Comparison of ENCODE assay signal across 8 cellular contexts in the genomic region with DNA sequence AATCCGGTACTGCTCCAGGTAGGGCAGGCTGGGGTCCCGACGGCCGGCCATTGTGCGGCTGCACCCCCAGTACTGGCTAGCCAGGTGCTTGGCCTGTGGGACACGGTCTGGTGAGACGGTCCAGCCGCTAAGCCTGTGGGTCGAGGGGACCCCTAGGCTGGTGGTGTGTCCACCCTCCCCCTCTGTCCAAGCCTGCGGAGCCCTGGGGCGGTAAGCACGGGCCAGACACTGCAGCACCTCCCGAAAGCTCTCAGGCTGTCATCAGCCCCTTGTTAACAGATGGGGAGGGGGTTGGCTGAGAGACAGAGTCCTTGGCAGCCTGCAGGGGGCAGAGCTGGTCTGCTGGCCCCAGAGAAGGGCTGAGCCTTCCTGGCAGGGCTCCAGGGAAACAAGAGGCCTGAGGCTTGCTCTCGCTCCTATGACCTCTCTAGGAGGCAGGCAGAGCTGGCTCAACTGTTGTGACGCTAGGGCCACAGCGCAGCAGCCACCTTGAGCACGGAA. TPM values are rescaled to one million over a fixed set of nuclear protein-coding genes. Genes with fewer than 3 reads are reported as not detected.
DNase-seq lines count a peak whose midpoint lies in the region; ATAC-seq and TF ChIP-seq lines count a peak whose summit lies in the region.

No MANE protein-coding gene starts in this region.

- TF ChIP-seq CTCF in GM12872 (IDR thresholded peaks at IDR 0.05; ENCODE audit: insufficient read depth, low read depth, low read length) (peak; percentile 39), progenitor cell of endocrine pancreas (IDR thresholded peaks at IDR 0.05; ENCODE audit: unreplicated experiment) (peak; percentile 44), natural killer cell (IDR thresholded peaks at IDR 0.05) (no peak)

- H3K27me3 Mint-ChIP-seq in progenitor cell of endocrine pancreas (no peaks in the 10 kb centered on the region), natural killer cell (ENCODE audit: low read depth in 2 of 2) (no peaks in the 10 kb centered on the region)
- no peaks in the 10 kb centered on the region for H3K27me3 Mint-ChIP-seq in activated naive CD8-positive, alpha-beta T cell treated with anti-CD3 and anti-CD28 coated beads, Interleukin-2, amount 50 U/mL, for 24 hours

- intact Hi-C loops in natural killer cell (cut with micrococcal nuclease), result no loop called here

- peak; percentile 54 to 85 for DNase-seq in NCI-H524 (lab: John Stamatoyannopoulos, UW)
- DNase-seq in fibroblast of the conjunctiva (ENCODE audit: low read depth), result peak; percentile 66
- no peak for DNase-seq in progenitor cell of endocrine pancreas (ENCODE audit: low spot score, unreplicated experiment)
- no peak for DNase-seq in occipital lobe (lab: John Stamatoyannopoulos, UW)
- DNase-seq in natural killer cell, result no peak
- no peak for DNase-seq in activated naive CD8-positive, alpha-beta T cell treated with anti-CD3 and anti-CD28 coated beads, Interleukin-2, amount 50 U/mL, for 24 hours
- DNase-seq in NCI-H345 (lab: John Stamatoyannopoulos, UW), result no peak

- no peak for ATAC-seq in natural killer cell
- ATAC-seq in activated naive CD8-positive, alpha-beta T cell treated with anti-CD3 and anti-CD28 coated beads, Interleukin-2, amount 50 U/mL, for 24 hours, result no peak

- H3K9me3 Mint-ChIP-seq in progenitor cell of endocrine pancreas (ENCODE audit: low read depth) (no peaks in the 10 kb centered on the region), natural killer cell (no peaks in the 10 kb centered on the region)
- no peaks in the 10 kb centered on the region for H3K9me3 Mint-ChIP-seq in activated naive CD8-positive, alpha-beta T cell treated with anti-CD3 and anti-CD28 coated beads, Interleukin-2, amount 50 U/mL, for 24 hours

- H3K4me3 Mint-ChIP-seq in progenitor cell of endocrine pancreas (ENCODE audit: low read depth) (no peak overlapping the region), natural killer cell (no peak overlapping the region)
- H3K4me3 Mint-ChIP-seq in activated naive CD8-positive, alpha-beta T cell treated with anti-CD3 and anti-CD28 coated beads, Interleukin-2, amount 50 U/mL, for 24 hours, result no peak overlapping the region

- H3K36me3 Mint-ChIP-seq in progenitor cell of endocrine pancreas (ENCODE audit: insufficient read depth), result peaks cover 15% of the 10 kb centered on the region
- H3K36me3 Mint-ChIP-seq in natural killer cell, result no peaks in the 10 kb centered on the region
- H3K36me3 Mint-ChIP-seq in activated naive CD8-positive, alpha-beta T cell treated with anti-CD3 and anti-CD28 coated beads, Interleukin-2, amount 50 U/mL, for 24 hours (ENCODE audit: low read depth), result peaks cover 13% of the 10 kb centered on the region

- H3K27ac Mint-ChIP-seq in progenitor cell of endocrine pancreas, result peak overlapping the region; percentile 41
- no peak overlapping the region for H3K27ac Mint-ChIP-seq in natural killer cell
- no peak overlapping the region for H3K27ac Mint-ChIP-seq in activated naive CD8-positive, alpha-beta T cell treated with anti-CD3 and anti-CD28 coated beads, Interleukin-2, amount 50 U/mL, for 24 hours

- H3K4me1 Mint-ChIP-seq in progenitor cell of endocrine pancreas (ENCODE audit: low read depth), result no peaks in the 10 kb centered on the region
- no peaks in the 10 kb centered on the region for H3K4me1 Mint-ChIP-seq in natural killer cell
- H3K4me1 Mint-ChIP-seq in activated naive CD8-positive, alpha-beta T cell treated with anti-CD3 and anti-CD28 coated beads, Interleukin-2, amount 50 U/mL, for 24 hours, result no peaks in the 10 kb centered on the region

RNA-seq across cellular contexts. Expression of gene MRNIP, which starts 11.8 kb away (rescaled TPM):
- total RNA-seq in progenitor cell of endocrine pancreas (61.4 and 63.4 TPM in 2 replicates), occipital lobe (26.7 TPM), natural killer cell (10 to 100 TPM; 19.7 to 40.2 (median 25.4) TPM)

RNA-seq across cellular contexts. Expression of gene TBC1D9B, which starts 37.2 kb away (rescaled TPM):
- 128 and 135 TPM in 2 replicates for total RNA-seq in progenitor cell of endocrine pancreas
- 23.9 TPM for total RNA-seq in occipital lobe
- 100 to 1,000 TPM; 102 to 115 (median 113) TPM for total RNA-seq in natural killer cell

RNA-seq across cellular contexts. Expression of gene SQSTM1, which starts 49.7 kb away (rescaled TPM):
- 113 and 139 TPM in 2 replicates for total RNA-seq in progenitor cell of endocrine pancreas
- total RNA-seq in occipital lobe, result 53.5 TPM
- 100 to 1,000 TPM; 474 to 707 (median 657) TPM for total RNA-seq in natural killer cell

Comparison
In these comparisons a context has a peak if more than half of its experiments do, and no peak if none do; other contexts are left out.
1. DNase-seq: peak in NCI-H524 (2 of 2) and fibroblast of the conjunctiva (single experiment); none in progenitor cell of endocrine pancreas (single experiment), occipital lobe (single experiment), natural killer cell (single experiment), activated naive CD8-positive, alpha-beta T cell treated with anti-CD3 and anti-CD28 coated beads, Interleukin-2, amount 50 U/mL, for 24 hours (single experiment) and NCI-H345 (single experiment).